In genomic region chr2:168118733-168119518, GRCh38 we compare ENCODE assay signal across 8 cellular contexts.
A peak's percentile ranks its signal among the peaks of the same experiment; 100 is the strongest.
DNase-seq lines count a peak whose midpoint lies in the region; ATAC-seq and TF ChIP-seq lines count a peak whose summit lies in the region.

No MANE protein-coding gene starts in this region.

- intact Hi-C loops in left lung (cut with DNase I) (no loop called here), upper lobe of right lung (cut with DNase I) (no loop called here)

- peak; percentile 61 for ATAC-seq in GM19438 (IDR thresholded peaks at IDR 0.05; ENCODE audit: low read depth, unreplicated experiment)
- peak; percentile 90 for ATAC-seq in left lung
- ATAC-seq in upper lobe of right lung, result peak; percentile 83
- no peak for ATAC-seq in HG03095 (IDR thresholded peaks at IDR 0.05; ENCODE audit: unreplicated experiment)

- peaks cover 0 to 5% of the 10 kb centered on the region in 2 donors for H3K4me1 ChIP-seq in left lung
- peaks cover 7% of the 10 kb centered on the region for H3K4me1 ChIP-seq in upper lobe of right lung

- H3K9me3 ChIP-seq in left lung (no peaks in the 10 kb centered on the region), upper lobe of right lung (no peaks in the 10 kb centered on the region)

- peaks cover 0 to 11% of the 10 kb centered on the region in 2 donors for H3K36me3 ChIP-seq in left lung
- H3K36me3 ChIP-seq in upper lobe of right lung, result peaks cover 10% of the 10 kb centered on the region

- H3K4me3 ChIP-seq in cardiac fibroblast (replicated peaks in 1 of 2; ENCODE audit: low read depth in 2 of 2, low read length in 2 of 2) (no peak overlapping the region), left lung (no peak overlapping the region), upper lobe of right lung (no peak overlapping the region)

- DNase-seq in DMS79 (lab: John Stamatoyannopoulos, UW) (peak; percentile 47), HS-27A (ENCODE audit: low read depth) (peak; percentile 14), NOMO-1 treated with DMSO at 0.1 percent for 48 hours (lab: John Stamatoyannopoulos, UW; ENCODE audit: unreplicated experiment) (peak; percentile 66), cardiac fibroblast (ENCODE audit: low read depth in 2 of 2) (peak; percentile 86 to 89), left lung (no peak), upper lobe of right lung (no peak)

- peak overlapping the region; percentile 24 to 47 for H3K27ac ChIP-seq in left lung
- no peak overlapping the region for H3K27ac ChIP-seq in upper lobe of right lung

- TF ChIP-seq CTCF in cardiac fibroblast (IDR thresholded peaks at IDR 0.05; ENCODE audit: low read depth, low read length), result peak; percentile 50
- peak; percentile 47 to 59 for TF ChIP-seq CTCF in left lung (IDR thresholded peaks at IDR 0.05)
- TF ChIP-seq CTCF in upper lobe of right lung (IDR thresholded peaks at IDR 0.05), result peak; percentile 72

- H3K27me3 ChIP-seq in left lung (no peaks in the 10 kb centered on the region), upper lobe of right lung (no peaks in the 10 kb centered on the region)

Comparison
In these comparisons a context has a peak if more than half of its experiments do, and no peak if none do; other contexts are left out.
1. DNase-seq: peak in DMS79 (single experiment), HS-27A (single experiment), NOMO-1 treated with DMSO at 0.1 percent for 48 hours (single experiment) and cardiac fibroblast (2 of 2); none in left lung (0 of 2) and upper lobe of right lung (single experiment).
2. Peak in every context shown above with its lines, with median percentiles within 50 percentile points of each other: CTCF ChIP-seq.